Comparison of ENCODE assay signal across 10 cellular contexts in the genomic region with DNA sequence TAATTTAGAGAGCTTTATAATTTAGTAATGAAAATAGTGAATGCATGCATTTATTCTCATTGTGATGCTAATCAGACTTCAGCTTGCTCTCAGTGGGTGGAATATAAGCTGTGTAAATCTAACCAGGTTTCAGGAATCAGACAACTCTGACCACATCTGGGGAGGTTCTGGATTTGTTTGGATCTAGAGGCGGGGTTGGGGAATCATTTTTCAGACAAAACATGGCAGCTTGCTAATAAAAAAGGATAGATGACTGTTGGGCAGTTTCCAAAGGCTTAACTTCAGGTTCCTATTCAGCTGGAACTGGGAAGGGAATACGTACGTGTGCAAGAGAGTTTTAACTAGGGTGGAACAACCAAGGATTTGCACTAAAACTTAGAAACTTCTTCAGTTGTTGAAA. TPM values are rescaled to one million over a fixed set of nuclear protein-coding genes. Genes with fewer than 3 reads are reported as not detected.
"Had no signal": no experiment of that assay in that cellular context is flagged by ENCODE, and none has a peak within 500 bp of the region (broad histone marks: within the 10 kb centered on the region; RNA-seq: fewer than 3 reads in every experiment).

No MANE protein-coding gene starts in this region.

- DNase-seq: GM23248, H7, HFFc6, KBM-7 had no signal

- H2AFZ ChIP-seq: GM23248 had no signal

- H3K27ac Mint-ChIP-seq: HFFc6, IgD-negative memory B cell had no signal

- H3K4me3 Mint-ChIP-seq: HFFc6, IgD-negative memory B cell had no signal

- H3K36me3 ChIP-seq: HAP-1 had no signal

- H3K27me3 Mint-ChIP-seq: IgD-negative memory B cell had no signal

- H3K4me1 Mint-ChIP-seq: IgD-negative memory B cell had no signal

- H3K36me3 Mint-ChIP-seq: IgD-negative memory B cell had no signal

- H3K4me2 ChIP-seq: KMS-11 had no signal

- ATAC-seq: HCT116, HepG2 had no signal

- H3K9me3 ChIP-seq: HAP-1 had no signal

- H3K4me3 ChIP-seq: GM23248, HAP-1 had no signal

- H3K27ac ChIP-seq: GM23248, HL-60, KMS-11 had no signal

RNA-seq across cellular contexts. Expression of a gene that starts 43.2 kb away (rescaled TPM):
- total RNA-seq: GM23248, HepG2 had no signal
- polyA plus RNA-seq: HepG2, IgD-negative memory B cell had no signal
